In the genomic region with DNA sequence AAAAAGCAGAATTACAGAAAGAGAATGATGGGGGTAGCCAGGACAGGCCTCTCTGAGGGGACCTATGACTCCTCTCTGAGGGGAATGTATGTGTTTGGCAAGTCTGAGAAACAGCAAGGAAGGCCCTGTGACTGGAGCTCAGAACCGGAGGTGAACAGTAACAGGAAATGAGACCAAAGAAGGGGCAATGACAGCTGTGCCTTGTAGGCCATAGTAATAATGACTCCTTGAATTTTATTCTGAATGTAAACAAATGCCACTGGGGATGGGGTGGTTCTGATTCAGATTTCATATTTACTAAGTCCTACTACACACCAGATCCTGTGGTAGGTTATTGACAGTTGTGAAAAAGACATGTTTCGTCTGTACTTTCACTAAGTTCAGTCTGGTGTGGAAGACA, we compare ENCODE assay signal across 10 cellular contexts. TPM values are rescaled to one million over a fixed set of nuclear protein-coding genes. Genes with fewer than 3 reads are reported as not detected.
DNase-seq lines count a peak whose midpoint lies in the region; ATAC-seq and TF ChIP-seq lines count a peak whose summit lies in the region.
"Had no signal": no experiment of that assay in that cellular context is flagged by ENCODE, and none has a peak within 500 bp of the region (broad histone marks: within the 10 kb centered on the region; RNA-seq: fewer than 3 reads in every experiment).

No MANE protein-coding gene starts in this region.

- peaks cover 11% of the 10 kb centered on the region for H3K4me1 ChIP-seq in effector memory CD4-positive, alpha-beta T cell (ENCODE audit: control insufficient read depth, insufficient read depth, low read length, poor library complexity, severe bottlenecking)

- DNase-seq in endothelial cell (ENCODE audit: low spot score) (no peak), H4 (ENCODE audit: low spot score) (no peak), NOMO-1 treated with DMSO at 0.1 percent for 48 hours (lab: John Stamatoyannopoulos, UW; ENCODE audit: unreplicated experiment) (no peak), NCI-H2081 treated with DMSO at 0.1 percent for 48 hours (lab: John Stamatoyannopoulos, UW) (no peak)
- no peak for DNase-seq in effector memory CD4-positive, alpha-beta T cell
- DNase-seq: GDM1, NCI-H2081 had no signal

- H3K36me3 Mint-ChIP-seq in endothelial cell (ENCODE audit: low read depth, unreplicated experiment): peaks cover 5% of the 10 kb centered on the region

- H3K27ac ChIP-seq in effector memory CD4-positive, alpha-beta T cell (ENCODE audit: insufficient read depth, low read length, poor library complexity, severe bottlenecking): no peak overlapping the region

- H3K36me3 ChIP-seq in effector memory CD4-positive, alpha-beta T cell (ENCODE audit: control insufficient read depth, insufficient read depth, low read length): peaks cover 13% of the 10 kb centered on the region

- H3K4me3 Mint-ChIP-seq in endothelial cell (ENCODE audit: unreplicated experiment): no peak overlapping the region

- TF ChIP-seq CTCF in endothelial cell (IDR thresholded peaks at IDR 0.05; ENCODE audit: unreplicated experiment): no peak

- no peak overlapping the region for H3K4me3 ChIP-seq in effector memory CD4-positive, alpha-beta T cell (ENCODE audit: insufficient read depth, low read depth, low read length, poor library complexity, severe bottlenecking)

- H3K27ac Mint-ChIP-seq in endothelial cell (ENCODE audit: unreplicated experiment): peak overlapping the region; percentile 75

- ATAC-seq in GM18508 (IDR thresholded peaks at IDR 0.05; ENCODE audit: insufficient read depth, unreplicated experiment) (peak; percentile 60), GM19468 (IDR thresholded peaks at IDR 0.05; ENCODE audit: extremely low read depth, unreplicated experiment) (peak; percentile 75), HG03457 (IDR thresholded peaks at IDR 0.05; ENCODE audit: unreplicated experiment) (peak; percentile 66)

- H3K9me3 ChIP-seq in effector memory CD4-positive, alpha-beta T cell (ENCODE audit: control insufficient read depth, low read length): no peaks in the 10 kb centered on the region

- H3K4me1 Mint-ChIP-seq in endothelial cell (ENCODE audit: unreplicated experiment): peaks cover 25% of the 10 kb centered on the region

- no peaks in the 10 kb centered on the region for H3K9me3 Mint-ChIP-seq in endothelial cell (ENCODE audit: unreplicated experiment)

- H3K27me3 Mint-ChIP-seq in endothelial cell (ENCODE audit: unreplicated experiment): no peaks in the 10 kb centered on the region

- no peaks in the 10 kb centered on the region for H3K27me3 ChIP-seq in effector memory CD4-positive, alpha-beta T cell (replicated peaks; ENCODE audit: control insufficient read depth, insufficient read depth, low read length, poor library complexity, severe bottlenecking)

RNA-seq across cellular contexts. Expression of a gene that starts 52.8 kb away (rescaled TPM):
- total RNA-seq in endothelial cell (ENCODE audit: unreplicated experiment): 1.2 TPM
- 0.54 TPM in 1 of 2 replicates, not detected in the other for total RNA-seq in H4 (2014; rRNA removed; shearing (Covaris generic))
